6 cellular contexts compared by ENCODE assay signal in genomic region chr17:29221338-29221737, GRCh38. TPM values are rescaled to one million over a fixed set of nuclear protein-coding genes. Genes with fewer than 3 reads are reported as not detected.
"Had no signal": no experiment of that assay in that cellular context is flagged by ENCODE, and none has a peak within 500 bp of the region (broad histone marks: within the 10 kb centered on the region; RNA-seq: fewer than 3 reads in every experiment).

No MANE protein-coding gene starts in this region.

RNA-seq across cellular contexts. Expression of gene CRYBA1, which starts 25.3 kb away (rescaled TPM):
- total RNA-seq: GM23248, GM23338, H1, H4, H7, H9 had no signal
- polyA plus RNA-seq: GM23248, GM23338, H1 had no signal
